Comparison of ENCODE assay signal across 16 cellular contexts in the genomic region with DNA sequence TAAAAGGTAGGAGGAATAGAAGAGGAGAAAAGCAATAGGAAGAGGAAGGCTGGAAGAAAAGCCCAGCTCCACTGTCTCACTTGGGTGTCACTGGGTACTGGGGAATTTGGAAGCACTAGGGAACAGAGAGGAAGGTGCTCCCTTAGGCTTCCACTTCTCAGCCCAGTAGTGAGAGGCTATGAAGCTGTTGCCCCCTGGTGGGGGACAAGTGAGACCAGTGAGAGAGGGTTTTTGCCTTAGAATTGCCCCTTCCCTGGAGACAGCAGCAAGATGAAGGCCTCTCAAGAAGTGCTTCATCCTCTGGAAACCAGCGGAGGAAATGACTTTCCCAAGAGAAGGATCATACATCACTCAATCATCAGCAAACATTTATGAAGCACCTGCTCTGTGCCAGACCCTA. TPM values are rescaled to one million over a fixed set of nuclear protein-coding genes. Genes with fewer than 3 reads are reported as not detected.
DNase-seq lines count a peak whose midpoint lies in the region; ATAC-seq, FAIRE-seq and TF ChIP-seq lines count a peak whose summit lies in the region.
"Had no signal": no experiment of that assay in that cellular context is flagged by ENCODE, and none has a peak within 500 bp of the region (broad histone marks: within the 10 kb centered on the region; RNA-seq: fewer than 3 reads in every experiment).

No MANE protein-coding gene starts in this region.

- no peak overlapping the region for H2AFZ ChIP-seq in H1 (ENCODE audit: low read length)

- H3K4ac ChIP-seq in H1 (replicated peaks; ENCODE audit: insufficient read length, low read depth, low read length): no peak overlapping the region

- H3K4me2 ChIP-seq in H1 (ENCODE audit: insufficient read depth in 1 of 2, low read depth in 2 of 2, low read length in 2 of 2): no peak overlapping the region

- H4K5ac ChIP-seq in H1 (ENCODE audit: insufficient read length, low read depth, low read length): no peak overlapping the region

- H2BK20ac ChIP-seq in H1 (ENCODE audit: low read length): no peak overlapping the region

- intact Hi-C loops in A673 (cut with micrococcal nuclease; ENCODE audit: unreplicated experiment): no loop called here

- WGBS in H1 (ENCODE audit: extremely low coverage in 1 of 2, insufficient coverage in 1 of 2, insufficient read length in 1 of 2, insufficient replicate concordance in 2 of 2, low coverage in 1 of 2, low lambda C conversion rate in 2 of 2, missing lambda C conversion rate in 1 of 2), 2 experiments: 86% methylated on average over 1 of the region's 1 CpG; no CpG with 5 or more reads in 1 of the 2 experiments

- peaks cover 4% of the 10 kb centered on the region for H3K23me2 ChIP-seq in H1 (ENCODE audit: low read depth, low read length)

- ATAC-seq in GM21381 (IDR thresholded peaks at IDR 0.05; ENCODE audit: unreplicated experiment): no peak
- ATAC-seq: SK-N-SH treated with all-trans-retinoic acid at 6 μM for 48 hours had no signal

- no peak overlapping the region for H4K91ac ChIP-seq in H1 (replicated peaks; ENCODE audit: insufficient read length, low read length)

- DNase-seq in A673 (ENCODE audit: low spot score) (peak; percentile 23), ELR (ENCODE audit: low read depth) (peak; percentile 15), NCI-H69 (lab: John Stamatoyannopoulos, UW) (peak; percentile 27), H1 (ENCODE audit: low read depth in 1 of 2, low spot score in 2 of 2) (no peak), retina (no peak), NCI-H1417 treated with DMSO at 0.1 percent for 48 hours (lab: John Stamatoyannopoulos, UW) (no peak)
- no peak for DNase-seq in stimulated activated naive CD4-positive, alpha-beta T cell (lab: John Stamatoyannopoulos, UW)
- DNase-seq: activated CD4-positive, alpha-beta T cell treated with anti-CD3 and anti-CD28 coated beads, Interleukin-2, amount 10 ng/mL, durations not matched to agents 7 days and 5 days; anterior cingulate cortex; NCI-H187 treated with DMSO at 0.1 percent for 48 hours; ovary; substantia nigra; T1000 had no signal

- peaks cover 30% of the 10 kb centered on the region for H3K9me3 ChIP-seq in A673 (ENCODE audit: low read depth, low read length, poor library complexity, severe bottlenecking)
- H3K9me3 ChIP-seq in H1 (ENCODE audit: insufficient read depth in 2 of 2, low read depth in 1 of 2, low read length in 1 of 2): peaks cover 34 to 54% of the 10 kb centered on the region in 2 experiments

- H2BK12ac ChIP-seq in H1 (ENCODE audit: low read depth, low read length): no peak overlapping the region

- peak; percentile 28 to 37; a peak in 2 of 4 replicates for TF ChIP-seq RAD21 in H1 (IDR thresholded peaks at IDR 0.05 in 1 of 2, conservative IDR thresholded peaks at IDR 0.05 in 1 of 2; ENCODE audit: low read depth in 2 of 2, low read length in 2 of 2)

- no peak overlapping the region for H3K9ac ChIP-seq in H1 (replicated peaks in 1 of 4; ENCODE audit: extremely low read depth in 1 of 4, low read depth in 3 of 4, low read length in 3 of 4)

- H3K36me3 ChIP-seq in A673 (ENCODE audit: insufficient read depth, low read length, poor library complexity, severe bottlenecking) (peaks cover 25% of the 10 kb centered on the region), H1 (ENCODE audit: control insufficient read depth in 2 of 4, insufficient read depth in 4 of 4, low read length in 3 of 4) (peaks cover 12 to 49% (median 24%) of the 10 kb centered on the region in 4 experiments)
- H3K36me3 ChIP-seq: ovary had no signal

- H3K18ac ChIP-seq in H1 (ENCODE audit: extremely low read depth, low read length): no peak overlapping the region

- no peak overlapping the region for H2BK120ac ChIP-seq in H1 (replicated peaks; ENCODE audit: low read depth, low read length)

- no peak overlapping the region for H3K56ac ChIP-seq in H1 (replicated peaks; ENCODE audit: insufficient read length, low read depth, low read length)

- no peaks in the 10 kb centered on the region for H4K20me1 ChIP-seq in H1 (replicated peaks in 1 of 2; ENCODE audit: control insufficient read depth in 1 of 2, insufficient read depth in 2 of 2, low read length in 2 of 2)

- H3K27me3 ChIP-seq in A673 (replicated peaks; ENCODE audit: insufficient read depth, low read depth, low read length, poor library complexity): no peaks in the 10 kb centered on the region
- no peaks in the 10 kb centered on the region; a peak in 1 of 7 replicates for H3K27me3 ChIP-seq in H1 (replicated peaks in 1 of 4; ENCODE audit: control insufficient read depth in 3 of 4, extremely low read depth in 1 of 4, insufficient read depth in 3 of 4, low read length in 3 of 4)
- H3K27me3 ChIP-seq: ovary had no signal

- CTCF ChIA-PET in A673 (lab: Charles Lee): no interaction called here
- CTCF ChIA-PET in H1 (lab: Charles Lee; ENCODE audit: partially characterized antibody): interaction anchor here (0.7 to 1.8 kb wide), 7 partner anchors 8 to 136 kb away, joined by 3 to 6 read pairs (median 3); no protein-coding TSS in a partner anchor

- no peak overlapping the region for H4K8ac ChIP-seq in H1 (ENCODE audit: extremely low read depth, insufficient read depth, low read length)

- H3K79me2 ChIP-seq in H1 (ENCODE audit: control insufficient read depth in 1 of 2, insufficient read depth in 2 of 2, low read length in 2 of 2): peaks cover 0 to 17% of the 10 kb centered on the region in 2 experiments; a peak in 1 of 4 replicates

- H3K4me3 ChIP-seq in A673 (ENCODE audit: low read depth, low read length, poor library complexity, severe bottlenecking) (no peak overlapping the region), H1 (ENCODE audit: extremely low read depth in 1 of 4, insufficient read depth in 2 of 4, low read depth in 3 of 4, low read length in 4 of 4) (no peak overlapping the region)
- H3K4me3 ChIP-seq: ovary had no signal

- H2BK15ac ChIP-seq in H1 (ENCODE audit: low read length): no peak overlapping the region

- H3K14ac ChIP-seq in H1 (ENCODE audit: insufficient read length): no peak overlapping the region

- BruUV-seq in A673 (replicated peaks; lab: Mats Ljungman, UMichigan): no TSS peak

- 0 out of 2 replicates have a peak, but pooled peaks have one; percentile 8 for TF ChIP-seq CTCF in A673 (conservative IDR thresholded peaks at IDR 0.05; ENCODE audit: low read depth, low read length)
- TF ChIP-seq CTCF in H1 (IDR thresholded peaks at IDR 0.05; ENCODE audit: control extremely low read depth in 1 of 3, insufficient read depth in 1 of 3, low read depth in 1 of 3, low read length in 3 of 3): peak; percentile 7 to 55 (median 26); a peak in 3 of 4 replicates

- no peak overlapping the region for H2AK5ac ChIP-seq in H1 (ENCODE audit: low read depth, low read length)

- H3K27ac ChIP-seq in A673 (ENCODE audit: low read depth, low read length, poor library complexity, severe bottlenecking) (no peak overlapping the region), H1 (ENCODE audit: low read depth, low read length) (no peak overlapping the region)
- H3K27ac ChIP-seq: ovary had no signal

- TF ChIP-seq POLR2A in H1 (IDR thresholded peaks at IDR 0.05; ENCODE audit: control extremely low read depth in 1 of 2, low read depth in 2 of 2, low read length in 2 of 2): no peak

- no peaks in the 10 kb centered on the region; the same call in 1 of the 2 replicates for H3K79me1 ChIP-seq in H1 (ENCODE audit: low read depth, low read length)

- no peak overlapping the region for H3K23ac ChIP-seq in H1 (ENCODE audit: insufficient read length)

- POLR2A ChIA-PET in A673 (lab: Charles Lee; ENCODE audit: low non-redundant PET) (no interaction called here), H1 (lab: Charles Lee; ENCODE audit: partially characterized antibody) (interaction anchor here (0.7 to 2.4 kb wide), 7 partner anchors 11 to 151 kb away, joined by 3 to 9 read pairs (median 3); partner anchors contain the start of gene ZNF135)

- TF ChIP-seq EP300 in H1 (IDR thresholded peaks at IDR 0.05; ENCODE audit: borderline replicate concordance in 1 of 2, low read depth in 2 of 2, low read length in 2 of 2): no peak

- no peak overlapping the region for H2BK5ac ChIP-seq in H1 (ENCODE audit: low read depth, low read length)

- H3K4me1 ChIP-seq in A673 (ENCODE audit: insufficient read depth, low read length, poor library complexity, severe bottlenecking): peaks cover 5% of the 10 kb centered on the region
- peaks cover 0 to 3% (median 0%) of the 10 kb centered on the region in 4 experiments; a peak in 1 of 7 replicates for H3K4me1 ChIP-seq in H1 (replicated peaks in 1 of 4; ENCODE audit: control insufficient read depth in 3 of 4, insufficient read depth in 4 of 4, low read length in 3 of 4)

- no peak for FAIRE-seq in H1 (lab: Jason Lieb, UNC)

RNA-seq across cellular contexts. Expression of gene ZNF606, which starts 4.7 kb away (rescaled TPM):
- total RNA-seq in A673 (2021): 16.7 and 17.8 TPM in 2 replicates
- total RNA-seq in H1 (2021; fragmentation: NEBNext Ultra II Directional; extraction: Animal tissue kit (Norgen Biotek cat#: 25700)): 17.5 and 19.3 TPM in 2 replicates
- 5.2 and 10.2 TPM in 2 replicates for polyA plus RNA-seq in H1 (2011; rRNA removed)
- polyA plus RNA-seq in H1 (2011; cell fraction: cytosol; rRNA removed): 12.7 TPM
- 14.1 TPM for polyA plus RNA-seq in H1 (2011; cell fraction: nucleus; rRNA removed)
- 8.0 to 10.7 TPM (median 8.2 TPM) in 4 replicates for polyA plus RNA-seq in H1 (2012, experiment 1 of 2)
- polyA plus RNA-seq in H1 (2012, experiment 2 of 2): 1.0 TPM
- 12.1 TPM for polyA plus RNA-seq in H1 (2013, experiment 1 of 2)
- 10.8 TPM for polyA plus RNA-seq in H1 (2013, experiment 2 of 2)
- 11.3 and 11.9 TPM in 2 replicates for polyA minus RNA-seq in H1 (2011; rRNA and poly(A)+ RNA removed)
- 18.1 TPM for polyA minus RNA-seq in H1 (2011; cell fraction: cytosol; rRNA and poly(A)+ RNA removed)
- polyA minus RNA-seq in H1 (2011; cell fraction: nucleus; rRNA and poly(A)+ RNA removed): 35.9 TPM

RNA-seq across cellular contexts. Expression of gene ZSCAN1, which starts 26.5 kb away (rescaled TPM):
- total RNA-seq in A673 (2021): 1.4 and 2.8 TPM in 2 replicates
- 0.69 and 1.2 TPM in 2 replicates for total RNA-seq in H1 (2021; fragmentation: NEBNext Ultra II Directional; extraction: Animal tissue kit (Norgen Biotek cat#: 25700))
- 4.3 and 6.4 TPM in 2 replicates for polyA plus RNA-seq in H1 (2011; rRNA removed)
- 3.3 TPM for polyA plus RNA-seq in H1 (2011; cell fraction: cytosol; rRNA removed)
- 5.8 TPM for polyA plus RNA-seq in H1 (2011; cell fraction: nucleus; rRNA removed)
- polyA plus RNA-seq in H1 (2012, experiment 1 of 2): 1.4 to 3.3 TPM (median 1.8 TPM) in 4 replicates
- 1.4 TPM for polyA plus RNA-seq in H1 (2012, experiment 2 of 2)
- polyA plus RNA-seq in H1 (2013, experiment 1 of 2): 2.5 TPM
- polyA plus RNA-seq in H1 (2013, experiment 2 of 2): 1.8 TPM
- polyA minus RNA-seq in H1 (2011; rRNA and poly(A)+ RNA removed): not detected in 2 replicates
- not detected for polyA minus RNA-seq in H1 (2011; cell fraction: cytosol; rRNA and poly(A)+ RNA removed)
- 1.7 TPM for polyA minus RNA-seq in H1 (2011; cell fraction: nucleus; rRNA and poly(A)+ RNA removed)
- total RNA-seq: activated CD4-positive, alpha-beta T cell treated with anti-CD3 and anti-CD28 coated beads, Interleukin-2, amount 10 ng/mL, durations not matched to agents 7 days and 5 days; liver had no signal

RNA-seq across cellular contexts. Expression of gene C19orf18, which starts 33.0 kb away (rescaled TPM):
- 0.43 TPM in 1 of 2 replicates, not detected in the other for total RNA-seq in A673 (2021)
- 0.98 and 0.99 TPM in 2 replicates for total RNA-seq in H1 (2021; fragmentation: NEBNext Ultra II Directional; extraction: Animal tissue kit (Norgen Biotek cat#: 25700))
- 0.08 and 0.12 TPM in 2 replicates for polyA plus RNA-seq in H1 (2011; rRNA removed)
- 0.23 TPM for polyA plus RNA-seq in H1 (2011; cell fraction: cytosol; rRNA removed)
- 0.17 TPM for polyA plus RNA-seq in H1 (2011; cell fraction: nucleus; rRNA removed)
- 0.55 to 0.90 TPM (median 0.58 TPM) in 3 of 4 replicates, not detected in the other for polyA plus RNA-seq in H1 (2012, experiment 1 of 2)
- polyA plus RNA-seq in H1 (2012, experiment 2 of 2): not detected
- 1.3 TPM for polyA plus RNA-seq in H1 (2013, experiment 1 of 2)
- polyA plus RNA-seq in H1 (2013, experiment 2 of 2): 1.5 TPM
- polyA minus RNA-seq in H1 (2011; rRNA and poly(A)+ RNA removed): 0.28 and 0.41 TPM in 2 replicates
- polyA minus RNA-seq in H1 (2011; cell fraction: cytosol; rRNA and poly(A)+ RNA removed): not detected
- not detected for polyA minus RNA-seq in H1 (2011; cell fraction: nucleus; rRNA and poly(A)+ RNA removed)

RNA-seq across cellular contexts. Expression of gene ZNF135, which starts 51.8 kb away (rescaled TPM):
- 7.0 and 8.2 TPM in 2 replicates for total RNA-seq in A673 (2021)
- total RNA-seq in H1 (2021; fragmentation: NEBNext Ultra II Directional; extraction: Animal tissue kit (Norgen Biotek cat#: 25700)): 5.2 and 5.3 TPM in 2 replicates
- polyA plus RNA-seq in H1 (2011; rRNA removed): 6.9 and 7.9 TPM in 2 replicates
- 9.2 TPM for polyA plus RNA-seq in H1 (2011; cell fraction: cytosol; rRNA removed)
- 26.8 TPM for polyA plus RNA-seq in H1 (2011; cell fraction: nucleus; rRNA removed)
- 5.1 to 6.2 TPM (median 5.3 TPM) in 4 replicates for polyA plus RNA-seq in H1 (2012, experiment 1 of 2)
- polyA plus RNA-seq in H1 (2012, experiment 2 of 2): 0.51 TPM
- polyA plus RNA-seq in H1 (2013, experiment 1 of 2): 4.7 TPM
- polyA plus RNA-seq in H1 (2013, experiment 2 of 2): 4.2 TPM
- 17.9 and 23.2 TPM in 2 replicates for polyA minus RNA-seq in H1 (2011; rRNA and poly(A)+ RNA removed)
- 7.2 TPM for polyA minus RNA-seq in H1 (2011; cell fraction: cytosol; rRNA and poly(A)+ RNA removed)
- polyA minus RNA-seq in H1 (2011; cell fraction: nucleus; rRNA and poly(A)+ RNA removed): 19.7 TPM

RNA-seq across cellular contexts. Expression of gene ZNF256, which starts 59.8 kb away (rescaled TPM):
- total RNA-seq in A673 (2021): 9.5 and 11.0 TPM in 2 replicates
- 13.5 and 14.2 TPM in 2 replicates for total RNA-seq in H1 (2021; fragmentation: NEBNext Ultra II Directional; extraction: Animal tissue kit (Norgen Biotek cat#: 25700))
- 5.7 and 6.1 TPM in 2 replicates for polyA plus RNA-seq in H1 (2011; rRNA removed)
- 9.8 TPM for polyA plus RNA-seq in H1 (2011; cell fraction: cytosol; rRNA removed)
- 6.3 TPM for polyA plus RNA-seq in H1 (2011; cell fraction: nucleus; rRNA removed)
- 8.2 to 12.6 TPM (median 9.5 TPM) in 4 replicates for polyA plus RNA-seq in H1 (2012, experiment 1 of 2)
- polyA plus RNA-seq in H1 (2012, experiment 2 of 2): 1.6 TPM
- 8.8 TPM for polyA plus RNA-seq in H1 (2013, experiment 1 of 2)
- polyA plus RNA-seq in H1 (2013, experiment 2 of 2): 8.8 TPM
- 18.7 and 25.7 TPM in 2 replicates for polyA minus RNA-seq in H1 (2011; rRNA and poly(A)+ RNA removed)
- 14.4 TPM for polyA minus RNA-seq in H1 (2011; cell fraction: cytosol; rRNA and poly(A)+ RNA removed)
- polyA minus RNA-seq in H1 (2011; cell fraction: nucleus; rRNA and poly(A)+ RNA removed): 15.5 TPM

Comparison
In these comparisons a context has a peak if more than half of its experiments do, and no peak if none do; other contexts are left out.
1. DNase-seq: peak in A673 (single experiment), ELR (single experiment) and NCI-H69 (single experiment); none in H1 (0 of 2), retina (single experiment), stimulated activated naive CD4-positive, alpha-beta T cell (0 of 6) and NCI-H1417 treated with DMSO at 0.1 percent for 48 hours (single experiment).